In the genomic region with DNA sequence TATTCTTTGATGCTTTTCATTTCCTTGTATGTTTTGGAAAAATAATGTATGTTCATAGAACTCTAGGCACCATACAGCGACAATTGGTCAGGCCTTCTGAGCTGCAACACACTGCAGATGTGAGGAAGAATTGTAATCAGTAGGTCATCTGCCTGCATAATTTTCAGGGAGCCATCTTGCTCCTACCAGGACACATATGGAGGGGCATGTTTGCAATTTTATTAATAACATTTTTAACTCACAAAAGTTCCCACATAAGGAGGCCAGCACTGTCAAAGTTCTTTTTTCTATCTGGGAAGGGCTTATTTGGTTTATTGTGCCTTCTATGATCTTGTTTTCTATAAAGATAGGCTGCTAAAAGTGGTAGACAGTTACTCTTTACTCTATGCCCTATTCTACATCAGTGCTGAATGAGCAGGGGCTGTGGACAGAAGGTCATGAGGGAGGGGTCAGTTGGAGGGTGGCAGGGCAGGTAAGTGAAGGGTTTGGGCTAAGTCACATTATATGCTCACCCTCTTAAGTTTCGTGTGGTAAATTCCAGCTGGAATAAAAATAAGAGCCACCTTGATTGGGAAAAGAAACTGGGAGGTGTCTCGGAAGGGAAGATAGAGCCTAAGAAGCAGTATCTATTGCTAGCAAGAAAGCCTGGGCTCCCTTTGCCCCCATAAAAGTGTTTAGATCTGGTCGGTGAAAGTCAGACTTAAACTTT, we compare ENCODE assay signal across 30 cellular contexts.
"Had no signal": no experiment of that assay in that cellular context is flagged by ENCODE, and none has a peak within 500 bp of the region (broad histone marks: within the 10 kb centered on the region; RNA-seq: fewer than 3 reads in every experiment).

No MANE protein-coding gene starts in this region.

- DNase-seq: natural killer cell; occipital lobe; ovary; posterior cingulate gyrus; psoas muscle; right cardiac atrium; right lobe of liver; sigmoid colon; small intestine; stimulated activated CD4-positive, alpha-beta T cell treated with anti-CD3 and anti-CD28 coated beads, Interleukin-15, amount 100 ng/mL, for 24 hours; stimulated activated CD4-positive, alpha-beta T cell treated with anti-CD3 and anti-CD28 coated beads, Interleukin-2, amount 100 ng/mL, for 24 hours; stimulated activated CD4-positive, alpha-beta T cell treated with anti-CD3 and anti-CD28 coated beads, Interleukin-2, amount 100 ng/mL, for 48 hours; stimulated activated CD4-positive, alpha-beta T cell treated with anti-CD3 and anti-CD28 coated beads, Interleukin-4, amount 100 ng/mL, for 24 hours; stimulated activated CD8-positive, alpha-beta memory T cell treated with anti-CD3 and anti-CD28 coated beads, Interleukin-4, amount 100 ng/mL, for 48 hours; stimulated activated naive CD4-positive, alpha-beta T cell; stimulated activated naive CD8-positive, alpha-beta T cell treated with anti-CD3 and anti-CD28 coated beads, Interleukin-15, amount 100 ng/mL, for 72 hours; stimulated activated naive CD8-positive, alpha-beta T cell treated with anti-CD3 and anti-CD28 coated beads, Interleukin-15, Interleukin-2, amounts not matched to agents 100 U/mL and 50 U/mL, for 24 hours; substantia nigra; testis; tibial artery; transverse colon; upper lobe of right lung; uterus had no signal

- H3K9me3 Mint-ChIP-seq: stimulated activated memory B cell treated with anti-CD40 and anti-IgM and Interleukin-4, amounts not matched to agents 10 μg/mL and 1 μg/mL and 100 μg/mL, for 72 hours; type B pancreatic cell had no signal

- ATAC-seq: natural killer cell; psoas muscle; right cardiac atrium; right lobe of liver; stimulated activated memory B cell treated with anti-CD40 and anti-IgM and Interleukin-4, amounts not matched to agents 10 μg/mL and 1 μg/mL and 100 μg/mL, for 72 hours; stimulated activated naive CD8-positive, alpha-beta T cell treated with anti-CD3 and anti-CD28 coated beads, Interleukin-15, amount 100 ng/mL, for 72 hours; stimulated activated naive CD8-positive, alpha-beta T cell treated with anti-CD3 and anti-CD28 coated beads, Interleukin-15, Interleukin-2, amounts not matched to agents 100 U/mL and 50 U/mL, for 24 hours; upper lobe of right lung had no signal

- H3K9ac ChIP-seq: neural progenitor cell, parathyroid adenoma had no signal

- H3K27ac ChIP-seq: neural progenitor cell, ovary, parathyroid adenoma, psoas muscle, right lobe of liver, sigmoid colon, suprapubic skin, testis, tibial artery, transverse colon, upper lobe of right lung, uterus had no signal

- H3K27me3 ChIP-seq: neural progenitor cell, ovary, right lobe of liver, sigmoid colon, suprapubic skin, testis, tibial artery, upper lobe of right lung, uterus had no signal

- H3K4me3 ChIP-seq: neural progenitor cell, ovary, psoas muscle, right lobe of liver, sigmoid colon, suprapubic skin, testis, tibial artery, transverse colon, upper lobe of right lung, uterus had no signal

- H3K4me2 ChIP-seq: neural progenitor cell had no signal

- H3K4me3 Mint-ChIP-seq: natural killer cell; nephron; neural progenitor cell; stimulated activated memory B cell treated with anti-CD40 and anti-IgM and Interleukin-4, amounts not matched to agents 10 μg/mL and 1 μg/mL and 100 μg/mL, for 72 hours; stimulated activated naive CD8-positive, alpha-beta T cell treated with anti-CD3 and anti-CD28 coated beads, Interleukin-15, amount 100 ng/mL, for 72 hours; type B pancreatic cell had no signal

- H3K4me1 Mint-ChIP-seq: natural killer cell; stimulated activated memory B cell treated with anti-CD40 and anti-IgM and Interleukin-4, amounts not matched to agents 10 μg/mL and 1 μg/mL and 100 μg/mL, for 72 hours had no signal

- H3K27ac Mint-ChIP-seq: natural killer cell; nephron; neural progenitor cell; progenitor cell of endocrine pancreas; stimulated activated memory B cell treated with anti-CD40 and anti-IgM and Interleukin-4, amounts not matched to agents 10 μg/mL and 1 μg/mL and 100 μg/mL, for 72 hours; stimulated activated naive CD8-positive, alpha-beta T cell treated with anti-CD3 and anti-CD28 coated beads, Interleukin-15, amount 100 ng/mL, for 72 hours; type B pancreatic cell had no signal

- H3K27me3 Mint-ChIP-seq: progenitor cell of endocrine pancreas; stimulated activated memory B cell treated with anti-CD40 and anti-IgM and Interleukin-4, amounts not matched to agents 10 μg/mL and 1 μg/mL and 100 μg/mL, for 72 hours; stimulated activated naive CD8-positive, alpha-beta T cell treated with anti-CD3 and anti-CD28 coated beads, Interleukin-15, amount 100 ng/mL, for 72 hours; type B pancreatic cell had no signal

- H3K36me3 ChIP-seq: neural progenitor cell, ovary, right lobe of liver, sigmoid colon, suprapubic skin, tibial artery, transverse colon, upper lobe of right lung, uterus had no signal

- H3K9me3 ChIP-seq: ovary, psoas muscle, right lobe of liver, sigmoid colon, suprapubic skin, testis, tibial artery, transverse colon, upper lobe of right lung, uterus had no signal

- H3K4me1 ChIP-seq: neural progenitor cell, right lobe of liver, suprapubic skin, testis, transverse colon, upper lobe of right lung had no signal

- H2AFZ ChIP-seq: neural progenitor cell, parathyroid adenoma had no signal

- H3K36me3 Mint-ChIP-seq: natural killer cell; neural progenitor cell; stimulated activated memory B cell treated with anti-CD40 and anti-IgM and Interleukin-4, amounts not matched to agents 10 μg/mL and 1 μg/mL and 100 μg/mL, for 72 hours; type B pancreatic cell had no signal
